Comparison of ENCODE assay signal across 8 cellular contexts in the genomic region with DNA sequence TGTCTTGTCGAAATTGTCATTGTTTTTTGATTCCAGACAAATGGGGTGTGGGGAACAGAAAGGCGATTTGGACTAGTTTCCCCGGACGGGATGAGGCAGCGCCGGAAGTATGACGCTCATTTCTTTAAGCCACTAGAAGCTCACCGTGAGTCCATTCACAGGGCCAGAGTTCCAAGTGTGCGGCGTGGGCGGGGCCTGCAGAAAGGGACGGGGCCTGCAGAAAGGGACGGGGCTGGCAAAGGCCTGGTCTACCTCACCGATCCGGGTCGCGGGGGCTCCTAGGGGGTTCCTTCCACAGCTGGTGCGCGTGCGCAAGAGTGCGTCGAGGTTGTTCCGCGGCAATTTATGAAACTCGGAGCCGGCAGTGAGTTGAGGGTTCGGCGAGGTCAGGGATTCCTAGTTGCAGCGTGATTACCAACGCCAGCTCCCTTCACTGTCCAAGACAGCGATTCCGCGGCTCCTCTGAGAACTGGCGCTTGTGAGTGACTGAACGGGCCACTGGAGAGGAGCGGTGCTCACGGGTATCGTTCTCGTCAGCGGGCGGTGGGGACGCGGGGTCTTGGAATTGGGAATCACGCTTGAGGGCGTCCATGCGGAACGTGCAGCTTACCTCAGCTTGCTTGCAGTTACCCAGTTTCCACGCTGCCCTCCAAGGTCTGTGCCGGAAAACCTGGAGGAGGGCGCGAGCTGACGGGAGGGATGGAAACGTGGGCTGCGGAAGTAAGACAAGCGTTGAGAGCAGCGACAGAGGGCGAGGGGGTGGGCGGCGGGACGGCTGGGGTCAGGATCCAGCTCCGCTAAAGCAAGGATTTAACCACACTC. TPM values are rescaled to one million over a fixed set of nuclear protein-coding genes. Genes with fewer than 3 reads are reported as not detected.
DNase-seq lines count a peak whose midpoint lies in the region; ATAC-seq and TF ChIP-seq lines count a peak whose summit lies in the region.

TSS of gene ZNF215 (plus strand) at position 219 of the 822 bp plus-strand sequence. CDS start 5,847 bp downstream, outside the sequence.

- H3K36me3 ChIP-seq in GM06990 (ENCODE audit: control insufficient read depth, insufficient read depth, low read length) (no peaks in the 10 kb centered on the region), HUES64 (ENCODE audit: insufficient read depth, low read length) (no peaks in the 10 kb centered on the region), SU-DHL-6 (ENCODE audit: low read length) (no peaks in the 10 kb centered on the region)

- peak within 1 kb of the TSS; percentile 15 for H2AFZ ChIP-seq in SU-DHL-6 (ENCODE audit: low read depth, low read length, severe bottlenecking)

- H3K9me3 ChIP-seq in HUES64 (ENCODE audit: insufficient read depth, low read depth, low read length) (no peaks in the 10 kb centered on the region), SU-DHL-6 (ENCODE audit: insufficient read depth, low read length) (no peaks in the 10 kb centered on the region)

- peak; percentile 89 for DNase-seq in GM06990 (ENCODE audit: extremely low read depth, insufficient read length)
- peak; percentile 84 for DNase-seq in choroid plexus epithelial cell (ENCODE audit: low read depth)
- DNase-seq in kidney tubule cell (ENCODE audit: low spot score): peak; percentile 88
- DNase-seq in stimulated activated CD4-positive, alpha-beta T cell treated with anti-CD3 and anti-CD28 coated beads, Interleukin-15, amount 100 ng/mL, for 24 hours: peak; percentile 68
- DNase-seq in NCI-H2171 treated with DMSO at 0.1 percent for 48 hours (lab: John Stamatoyannopoulos, UW): no peak

- H3K27me3 ChIP-seq in GM06990 (replicated peaks; ENCODE audit: control insufficient read depth, insufficient read depth, low read length) (no peaks in the 10 kb centered on the region), HUES64 (ENCODE audit: insufficient read depth, low read length) (peaks cover 12% of the 10 kb centered on the region; the same call in 1 of the 2 replicates), SU-DHL-6 (ENCODE audit: low read length) (no peaks in the 10 kb centered on the region)

- ATAC-seq in GM21619 (IDR thresholded peaks at IDR 0.05; ENCODE audit: unreplicated experiment): peak; percentile 72

- H4K20me1 ChIP-seq in SU-DHL-6 (ENCODE audit: low read depth, low read length): no peaks in the 10 kb centered on the region

- no peaks in the 10 kb centered on the region for H3K79me2 ChIP-seq in SU-DHL-6 (ENCODE audit: insufficient read depth, low read length)

- peak within 1 kb of the TSS; percentile 96 for H3K4me3 ChIP-seq in GM06990 (replicated peaks; ENCODE audit: low read depth, low read length)
- H3K4me3 ChIP-seq in HUES64 (ENCODE audit: low read length): peak within 1 kb of the TSS; percentile 78
- peak within 1 kb of the TSS; percentile 45 for H3K4me3 ChIP-seq in SU-DHL-6 (ENCODE audit: insufficient read depth, low read length, poor library complexity, severe bottlenecking)
- peak within 1 kb of the TSS; percentile 73 for H3K4me3 ChIP-seq in choroid plexus epithelial cell (ENCODE audit: low read depth, low read length)

- 1% methylated on average over 61 of the region's 61 CpGs for WGBS in HUES64

- H3K27ac ChIP-seq in HUES64 (ENCODE audit: low read depth, low read length): peak within 1 kb of the TSS; percentile 54; the same call in 1 of the 2 replicates
- H3K27ac ChIP-seq in SU-DHL-6 (ENCODE audit: low read depth, low read length): no peak within 1 kb of the TSS

- H3K4me2 ChIP-seq in SU-DHL-6 (ENCODE audit: low read depth, low read length, poor library complexity, severe bottlenecking): peak within 1 kb of the TSS; percentile 58

- H3K9ac ChIP-seq in HUES64 (ENCODE audit: low read depth, low read length): peak within 1 kb of the TSS; percentile 84
- H3K9ac ChIP-seq in SU-DHL-6 (ENCODE audit: low read length): peak within 1 kb of the TSS; percentile 39

- TF ChIP-seq CTCF in GM06990 (IDR thresholded peaks at IDR 0.05; ENCODE audit: insufficient read depth, low read length, poor library complexity, severe bottlenecking) (no peak), SU-DHL-6 (IDR thresholded peaks at IDR 0.05; ENCODE audit: insufficient read depth, low read length, poor library complexity, severe bottlenecking) (no peak), choroid plexus epithelial cell (conservative IDR thresholded peaks at IDR 0.05; ENCODE audit: low read depth, low read length) (no peak)

- H3K4me1 ChIP-seq in HUES64 (ENCODE audit: insufficient read depth, low read length): peaks cover 21% of the 10 kb centered on the region

- no peaks in the 10 kb centered on the region for H3F3A ChIP-seq in SU-DHL-6 (ENCODE audit: insufficient read depth)

- no peaks in the 10 kb centered on the region for H3K9me2 ChIP-seq in SU-DHL-6 (replicated peaks; ENCODE audit: insufficient read depth, low read length)

RNA-seq across cellular contexts. Expression of gene ZNF215, which starts in this region (rescaled TPM):
- polyA plus RNA-seq in HUES64 (2013, experiment 1 of 2): 7.1 TPM
- polyA plus RNA-seq in HUES64 (2013, experiment 2 of 2): 8.6 TPM

Comparison
In these comparisons a context has a peak if more than half of its experiments do, and no peak if none do; other contexts are left out.
1. H3K4me3 ChIP-seq: peak in every context shown above with its lines; median percentile 96 in GM06990; 78 in HUES64; 73 in choroid plexus epithelial cell; 45 in SU-DHL-6.